10 cellular contexts compared by ENCODE assay signal in genomic region chr17:49739662-49740271, GRCh38. TPM values are rescaled to one million over a fixed set of nuclear protein-coding genes. Genes with fewer than 3 reads are reported as not detected.
DNase-seq lines count a peak whose midpoint lies in the region; ATAC-seq and TF ChIP-seq lines count a peak whose summit lies in the region.
"Had no signal": no experiment of that assay in that cellular context is flagged by ENCODE, and none has a peak within 500 bp of the region (broad histone marks: within the 10 kb centered on the region; RNA-seq: fewer than 3 reads in every experiment).

No MANE protein-coding gene starts in this region.

- no peaks in the 10 kb centered on the region for H3K79me2 ChIP-seq in mammary epithelial cell (ENCODE audit: insufficient read depth, low read length)

- ATAC-seq in WTC11 = no peak
- peak; percentile 99 for ATAC-seq in stimulated activated naive CD8-positive, alpha-beta T cell treated with anti-CD3 and anti-CD28 coated beads, Interleukin-15, amount 100 ng/mL, for 72 hours

- BruUV-seq in mammary epithelial cell (replicated peaks; lab: Mats Ljungman, UMichigan) = no TSS peak
- BruUV-seq in Caco-2 (replicated peaks; lab: Mats Ljungman, UMichigan) = no TSS peak

- H3K4me2 ChIP-seq in mammary epithelial cell (ENCODE audit: insufficient read depth, low read depth, low read length) = no peak overlapping the region

- intact Hi-C loops in mammary epithelial cell (cut with micrococcal nuclease) (no loop called here), Caco-2 (cut with micrococcal nuclease; ENCODE audit: unreplicated experiment) (no loop called here)

- CTCF ChIA-PET in WTC11 (lab: Charles Lee) = interaction anchor here (0.7 kb wide), 1 partner anchor 183 kb away, joined by 3 read pairs; no protein-coding TSS in a partner anchor
- CTCF ChIA-PET in mammary epithelial cell (lab: Charles Lee; ENCODE audit: low non-redundant PET) = no interaction called here
- CTCF ChIA-PET in Caco-2 (lab: Charles Lee) = interaction anchor here (0.7 kb wide), 1 partner anchor 36 kb away, joined by 5 read pairs; no protein-coding TSS in a partner anchor

- H3K27me3 ChIP-seq in mammary epithelial cell (ENCODE audit: insufficient read depth, low read length) (no peaks in the 10 kb centered on the region), muscle layer of duodenum (ENCODE audit: low read depth, low read length) (no peaks in the 10 kb centered on the region), Caco-2 (replicated peaks; ENCODE audit: control insufficient read depth, insufficient read depth, low read length) (no peaks in the 10 kb centered on the region)

- no peaks in the 10 kb centered on the region for H3K27me3 Mint-ChIP-seq in WTC11 (ENCODE audit: low read depth)
- H3K27me3 Mint-ChIP-seq in stimulated activated naive CD8-positive, alpha-beta T cell treated with anti-CD3 and anti-CD28 coated beads, Interleukin-15, amount 100 ng/mL, for 72 hours = no peaks in the 10 kb centered on the region
- no peaks in the 10 kb centered on the region for H3K27me3 Mint-ChIP-seq in Caco-2 (ENCODE audit: insufficient read depth, unreplicated experiment)

- POLR2A ChIA-PET in WTC11 (lab: Charles Lee) (interaction anchor here (0.9 kb wide), 1 partner anchor 127 kb away, joined by 6 read pairs; no protein-coding TSS in a partner anchor), Caco-2 (lab: Charles Lee) (no interaction called here)

- H3K9me3 ChIP-seq in mammary epithelial cell (replicated peaks; ENCODE audit: insufficient read depth, low read length) (no peaks in the 10 kb centered on the region), muscle layer of duodenum (ENCODE audit: control insufficient read depth in 1 of 2, low read length in 2 of 2) (no peaks in the 10 kb centered on the region), Caco-2 (no peaks in the 10 kb centered on the region)

- H3K9me3 Mint-ChIP-seq in WTC11 = no peaks in the 10 kb centered on the region
- H3K9me3 Mint-ChIP-seq in stimulated activated naive CD8-positive, alpha-beta T cell treated with anti-CD3 and anti-CD28 coated beads, Interleukin-15, amount 100 ng/mL, for 72 hours = no peaks in the 10 kb centered on the region
- H3K9me3 Mint-ChIP-seq in Caco-2 (ENCODE audit: unreplicated experiment) = no peaks in the 10 kb centered on the region

- dilution Hi-C loops in mammary epithelial cell (cut with HindIII; ENCODE audit: low sequenced_read_pairs) = no loop called here

- H3K36me3 ChIP-seq in mammary epithelial cell (ENCODE audit: insufficient read depth, low read length) (no peaks in the 10 kb centered on the region), muscle layer of duodenum (ENCODE audit: control insufficient read depth in 1 of 2, insufficient read depth in 2 of 2, low read length in 2 of 2) (no peaks in the 10 kb centered on the region), Caco-2 (ENCODE audit: control insufficient read depth, insufficient read depth, low read length) (no peaks in the 10 kb centered on the region)

- H3K36me3 Mint-ChIP-seq in WTC11 = peaks cover 5% of the 10 kb centered on the region; the same call in 1 of the 2 replicates
- no peaks in the 10 kb centered on the region for H3K36me3 Mint-ChIP-seq in Caco-2 (ENCODE audit: insufficient read depth, unreplicated experiment)

- no peak overlapping the region for H3K27ac ChIP-seq in mammary epithelial cell (ENCODE audit: insufficient read depth, low read depth, low read length)
- peak overlapping the region; percentile 76 for H3K27ac ChIP-seq in muscle layer of duodenum (ENCODE audit: low read length)
- H3K27ac ChIP-seq: 22Rv1, VCaP had no signal

- no peak overlapping the region for H2AFZ ChIP-seq in mammary epithelial cell (ENCODE audit: low read depth, low read length)

- in situ Hi-C loops in mammary epithelial cell (cut with MboI; ENCODE audit: low sequenced_read_pairs in 2 of 2) = no loop called here

- TF ChIP-seq CTCF in WTC11 (IDR thresholded peaks at IDR 0.05) (no peak), mammary epithelial cell (conservative IDR thresholded peaks at IDR 0.05 in 1 of 2, IDR thresholded peaks at IDR 0.05 in 1 of 2; ENCODE audit: extremely low read depth in 1 of 2, insufficient read depth in 1 of 2, low read depth in 1 of 2, low read length in 2 of 2) (no peak), Caco-2 (IDR thresholded peaks at IDR 0.05; ENCODE audit: insufficient read depth in 1 of 2, low read depth in 1 of 2, low read length in 1 of 2, severe bottlenecking in 1 of 2, unreplicated experiment in 1 of 2) (no peak)

- H3K27ac Mint-ChIP-seq in WTC11 (peak overlapping the region; percentile 4; the same call in 1 of the 2 replicates), Caco-2 (ENCODE audit: unreplicated experiment) (no peak overlapping the region)
- H3K27ac Mint-ChIP-seq in stimulated activated naive CD8-positive, alpha-beta T cell treated with anti-CD3 and anti-CD28 coated beads, Interleukin-15, amount 100 ng/mL, for 72 hours = peak overlapping the region; percentile 98 to 100

- WGBS in mammary epithelial cell (ENCODE audit: low coverage, missing lambda C conversion rate) = 55% methylated on average over 6 of the region's 6 CpGs

- no peaks in the 10 kb centered on the region for H4K20me1 ChIP-seq in mammary epithelial cell (ENCODE audit: insufficient read depth, low read length)

- H3K4me3 Mint-ChIP-seq in WTC11 (no peak overlapping the region), Caco-2 (ENCODE audit: unreplicated experiment) (no peak overlapping the region)
- H3K4me3 Mint-ChIP-seq in stimulated activated naive CD8-positive, alpha-beta T cell treated with anti-CD3 and anti-CD28 coated beads, Interleukin-15, amount 100 ng/mL, for 72 hours = peak overlapping the region; percentile 95 to 98

- no peaks in the 10 kb centered on the region for H3K4me1 Mint-ChIP-seq in WTC11
- peaks cover 86% of the 10 kb centered on the region for H3K4me1 Mint-ChIP-seq in stimulated activated naive CD8-positive, alpha-beta T cell treated with anti-CD3 and anti-CD28 coated beads, Interleukin-15, amount 100 ng/mL, for 72 hours
- no peaks in the 10 kb centered on the region for H3K4me1 Mint-ChIP-seq in Caco-2 (ENCODE audit: low read depth, unreplicated experiment)

- H3K4me3 ChIP-seq in mammary epithelial cell (replicated peaks in 1 of 3; ENCODE audit: insufficient read depth in 1 of 3, low read depth in 2 of 3, low read length in 3 of 3) (no peak overlapping the region), muscle layer of duodenum (ENCODE audit: low read depth in 1 of 2, low read length in 2 of 2) (peak overlapping the region; percentile 12 to 27), Caco-2 (ENCODE audit: low read depth, low read length) (no peak overlapping the region)

- H3K4me1 ChIP-seq in mammary epithelial cell (ENCODE audit: insufficient read depth, low read length) (peaks cover 24% of the 10 kb centered on the region), muscle layer of duodenum (ENCODE audit: control insufficient read depth in 1 of 2, insufficient read depth in 2 of 2, low read length in 2 of 2) (peaks cover 32 to 64% of the 10 kb centered on the region in 2 donors), Caco-2 (peaks cover 7% of the 10 kb centered on the region; the same call in 1 of the 2 replicates)

- H3K9ac ChIP-seq in mammary epithelial cell (ENCODE audit: insufficient read depth, low read length) = no peak overlapping the region

- DNase-seq in DMS 273 (lab: John Stamatoyannopoulos, UW; ENCODE audit: unreplicated experiment) (peak; percentile 68), DMS 273 treated with DMSO at 0.1 percent for 48 hours (lab: John Stamatoyannopoulos, UW) (no peak), NCI-H187 (lab: John Stamatoyannopoulos, UW) (peak; percentile 83 to 85), WTC11 (ENCODE audit: low spot score) (no peak), mammary epithelial cell (peak; percentile 44), Caco-2 (no peak)
- DNase-seq in stimulated activated naive CD8-positive, alpha-beta T cell treated with anti-CD3 and anti-CD28 coated beads, Interleukin-15, amount 100 ng/mL, for 72 hours = peak; percentile 80 to 92

TF ChIP-seq in WTC11, 78 proteins besides CTCF, POLR2A, EP300 and RAD21 (continues in another document):
- TF ChIP-seq, protein P1, sequence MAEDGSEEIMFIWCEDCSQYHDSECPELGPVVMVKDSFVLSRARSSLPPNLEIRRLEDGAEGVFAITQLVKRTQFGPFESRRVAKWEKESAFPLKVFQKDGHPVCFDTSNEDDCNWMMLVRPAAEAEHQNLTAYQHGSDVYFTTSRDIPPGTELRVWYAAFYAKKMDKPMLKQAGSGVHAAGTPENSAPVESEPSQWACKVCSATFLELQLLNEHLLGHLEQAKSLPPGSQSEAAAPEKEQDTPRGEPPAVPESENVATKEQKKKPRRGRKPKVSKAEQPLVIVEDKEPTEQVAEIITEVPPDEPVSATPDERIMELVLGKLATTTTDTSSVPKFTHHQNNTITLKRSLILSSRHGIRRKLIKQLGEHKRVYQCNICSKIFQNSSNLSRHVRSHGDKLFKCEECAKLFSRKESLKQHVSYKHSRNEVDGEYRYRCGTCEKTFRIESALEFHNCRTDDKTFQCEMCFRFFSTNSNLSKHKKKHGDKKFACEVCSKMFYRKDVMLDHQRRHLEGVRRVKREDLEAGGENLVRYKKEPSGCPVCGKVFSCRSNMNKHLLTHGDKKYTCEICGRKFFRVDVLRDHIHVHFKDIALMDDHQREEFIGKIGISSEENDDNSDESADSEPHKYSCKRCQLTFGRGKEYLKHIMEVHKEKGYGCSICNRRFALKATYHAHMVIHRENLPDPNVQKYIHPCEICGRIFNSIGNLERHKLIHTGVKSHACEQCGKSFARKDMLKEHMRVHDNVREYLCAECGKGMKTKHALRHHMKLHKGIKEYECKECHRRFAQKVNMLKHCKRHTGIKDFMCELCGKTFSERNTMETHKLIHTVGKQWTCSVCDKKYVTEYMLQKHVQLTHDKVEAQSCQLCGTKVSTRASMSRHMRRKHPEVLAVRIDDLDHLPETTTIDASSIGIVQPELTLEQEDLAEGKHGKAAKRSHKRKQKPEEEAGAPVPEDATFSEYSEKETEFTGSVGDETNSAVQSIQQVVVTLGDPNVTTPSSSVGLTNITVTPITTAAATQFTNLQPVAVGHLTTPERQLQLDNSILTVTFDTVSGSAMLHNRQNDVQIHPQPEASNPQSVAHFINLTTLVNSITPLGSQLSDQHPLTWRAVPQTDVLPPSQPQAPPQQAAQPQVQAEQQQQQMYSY (CRISPR knock-in tag; IDR thresholded peaks at IDR 0.05) = no peak

RNA-seq across cellular contexts. Expression of gene FAM117A, which starts 24.2 kb away (rescaled TPM):
- 26.2 to 30.4 TPM (median 29.7 TPM) in 3 replicates for total RNA-seq in WTC11 (2021)
- total RNA-seq in mammary epithelial cell = 1 to 10 TPM; 2.8 to 5.9 TPM
- polyA plus RNA-seq in mammary epithelial cell = 8.8 TPM
- polyA minus RNA-seq in mammary epithelial cell = 14.2 TPM
- total RNA-seq in Caco-2 (2022) = 36.8 and 41.5 TPM in 2 replicates

RNA-seq across cellular contexts. Expression of gene SLC35B1, which starts 32.0 kb away (rescaled TPM):
- total RNA-seq in WTC11 (2021) (43.7 to 55.9 TPM (median 45.0 TPM) in 3 replicates), mammary epithelial cell (10 to 100 TPM; 35.5 to 55.9 TPM), Caco-2 (2022) (228 and 232 TPM in 2 replicates)
- 59.2 TPM for polyA plus RNA-seq in mammary epithelial cell
- polyA minus RNA-seq in mammary epithelial cell = 141 TPM

RNA-seq across cellular contexts. Expression of gene KAT7, which starts 48.7 kb away (rescaled TPM):
- total RNA-seq in WTC11 (2021) (165 to 199 TPM (median 171 TPM) in 3 replicates), mammary epithelial cell (10 to 100 TPM; 22.5 to 43.2 TPM), Caco-2 (2022) (131 and 137 TPM in 2 replicates)
- 15.7 TPM for polyA plus RNA-seq in mammary epithelial cell
- 54.0 TPM for polyA minus RNA-seq in mammary epithelial cell

Comparison
In these comparisons a context has a peak if more than half of its experiments do, and no peak if none do; other contexts are left out.
1. DNase-seq: peak in DMS 273 (single experiment), NCI-H187 (2 of 2), mammary epithelial cell (single experiment) and stimulated activated naive CD8-positive, alpha-beta T cell treated with anti-CD3 and anti-CD28 coated beads, Interleukin-15, amount 100 ng/mL, for 72 hours (2 of 2); none in DMS 273 treated with DMSO at 0.1 percent for 48 hours (single experiment), WTC11 (single experiment) and Caco-2 (0 of 2).
2. H3K4me3 Mint-ChIP-seq: peak in stimulated activated naive CD8-positive, alpha-beta T cell treated with anti-CD3 and anti-CD28 coated beads, Interleukin-15, amount 100 ng/mL, for 72 hours (2 of 2); none in WTC11 (single experiment) and Caco-2 (single experiment).
3. H3K4me3 ChIP-seq: peak in muscle layer of duodenum (2 of 2); none in mammary epithelial cell (0 of 3) and Caco-2 (single experiment).